Comparison of ENCODE assay signal across 1 cellular context in the genomic region with DNA sequence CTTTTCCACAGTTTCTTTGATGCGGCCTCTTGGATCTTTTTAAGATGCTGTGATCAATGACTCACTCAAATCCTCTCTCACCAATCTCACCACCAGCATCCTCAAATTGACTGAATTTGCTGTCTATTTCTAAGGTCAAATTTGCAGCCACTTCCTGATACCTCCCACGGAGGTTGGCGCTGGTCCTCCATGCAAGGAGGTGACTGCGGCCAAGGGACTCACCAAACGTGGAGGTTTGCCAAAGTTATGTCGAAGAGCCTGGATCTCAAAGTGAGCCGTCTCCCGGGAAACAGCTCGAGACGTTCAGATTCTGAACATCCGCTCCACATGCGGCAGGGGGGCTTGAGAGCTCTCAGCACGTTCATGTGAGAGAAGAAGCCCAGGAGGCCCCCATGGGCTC.
TF ChIP-seq lines count a peak whose summit lies in the region.

No MANE protein-coding gene starts in this region.

TF ChIP-seq in K562, 482 proteins besides CTCF, POLR2A, EP300 and RAD21:
- TF ChIP-seq RBM17 (IDR thresholded peaks at IDR 0.05; ENCODE audit: borderline replicate concordance, low read depth, low read length) = no peak
- TF ChIP-seq EZH2 (IDR thresholded peaks at IDR 0.05; ENCODE audit: borderline replicate concordance, low read depth, low read length) = 0 out of 2 replicates have a peak, but pooled peaks have one; percentile 48
